In the genomic region with DNA sequence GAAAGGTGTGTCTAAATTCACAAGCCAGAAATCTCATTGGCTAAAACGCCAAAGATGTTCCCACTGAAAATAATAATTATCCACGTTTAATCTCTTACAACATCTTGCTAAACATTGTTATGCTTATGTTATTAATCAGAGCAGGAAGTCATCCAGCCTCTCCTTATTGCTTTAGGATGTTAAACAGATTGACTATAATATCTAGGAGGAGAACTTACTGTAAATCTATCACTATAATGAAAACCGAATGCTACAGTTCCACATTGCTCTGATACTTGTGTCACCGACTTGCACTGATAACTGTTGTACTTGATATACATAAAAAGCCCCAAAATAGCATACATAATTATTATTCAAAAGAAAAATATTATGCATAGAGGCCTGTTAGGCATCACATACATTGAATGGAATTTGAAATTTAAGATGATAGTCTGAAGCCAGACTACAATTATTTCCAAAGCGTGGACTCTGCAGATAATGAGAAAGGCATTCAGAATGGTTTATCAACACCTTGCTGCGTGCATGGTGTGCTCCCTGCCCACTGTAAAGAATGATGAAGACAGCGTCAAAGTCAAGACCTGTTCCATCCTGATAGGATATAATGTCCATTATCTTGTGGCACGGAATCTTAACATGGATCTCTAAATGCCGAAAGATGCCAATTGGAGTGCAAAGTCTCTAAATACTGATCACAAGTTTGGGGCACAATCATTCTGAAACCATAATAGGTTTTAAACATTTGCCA, we compare ENCODE assay signal across 26 cellular contexts.
"Had no signal": no experiment of that assay in that cellular context is flagged by ENCODE, and none has a peak within 500 bp of the region (broad histone marks: within the 10 kb centered on the region; RNA-seq: fewer than 3 reads in every experiment).

No MANE protein-coding gene starts in this region.

- H3K4me1 ChIP-seq: left ventricle myocardium inferior, prostate gland, stomach, testis, thyroid gland, transverse colon, upper lobe of left lung, vagina had no signal

- ATAC-seq: naive thymus-derived CD8-positive, alpha-beta T cell; pancreas; right cardiac atrium; sciatic nerve; stimulated activated naive B cell treated with anti-CD40 and anti-IgM and Interleukin-4, amounts not matched to agents 10 μg/mL and 1 μg/mL and 100 μg/mL, for 72 hours; stimulated activated naive CD8-positive, alpha-beta T cell treated with anti-CD3 and anti-CD28 coated beads, Interleukin-15, Interleukin-2, amounts not matched to agents 100 U/mL and 50 U/mL, for 24 hours had no signal

- H3K9me3 ChIP-seq: left ventricle myocardium inferior, pancreas, prostate gland, stomach, testis, thyroid gland, transverse colon, upper lobe of left lung, vagina had no signal

- H3K27ac ChIP-seq: left ventricle myocardium inferior, pancreas, prostate gland, skin epidermis, stomach, testis, thyroid gland, transverse colon, upper lobe of left lung, vagina had no signal

- H3K27me3 ChIP-seq: pancreas, stomach, testis, thyroid gland, transverse colon, upper lobe of left lung, vagina had no signal

- DNase-seq: islet precursor cell; left ventricle myocardium inferior; mesendoderm; midbrain; naive thymus-derived CD8-positive, alpha-beta T cell; nucleus accumbens; pancreas; posterior cingulate gyrus; retina; right cardiac atrium; stimulated activated CD4-positive, alpha-beta T cell treated with anti-CD3 and anti-CD28 coated beads, Interleukin-12 subunit alpha, Interleukin-12 subunit beta, amount 100 ng/mL, for 4 hours; stimulated activated CD4-positive, alpha-beta T cell treated with anti-CD3 and anti-CD28 coated beads, Interleukin-15, amount 100 ng/mL, for 24 hours; stimulated activated CD4-positive, alpha-beta T cell treated with anti-CD3 and anti-CD28 coated beads, Interleukin-2, amount 100 ng/mL, for 24 hours; stimulated activated CD4-positive, alpha-beta T cell treated with anti-CD3 and anti-CD28 coated beads, Interleukin-4, amount 100 ng/mL, for 1 hour; stimulated activated naive B cell treated with anti-CD40 and anti-IgM and Interleukin-4, amounts not matched to agents 10 μg/mL and 1 μg/mL and 100 μg/mL, for 72 hours; stimulated activated naive CD8-positive, alpha-beta T cell treated with anti-CD3 and anti-CD28 coated beads, Interleukin-15, Interleukin-2, amounts not matched to agents 100 U/mL and 50 U/mL, for 24 hours; stomach; testis; thyroid gland; transverse colon; upper lobe of left lung had no signal

- H3K4me3 ChIP-seq: left ventricle myocardium inferior, lung, pancreas, prostate gland, skin epidermis, stomach, testis, thyroid gland, transverse colon, upper lobe of left lung, vagina had no signal

- H3K36me3 ChIP-seq: left ventricle myocardium inferior, pancreas, prostate gland, stomach, thyroid gland, transverse colon, upper lobe of left lung, vagina had no signal
